In the genomic region with DNA sequence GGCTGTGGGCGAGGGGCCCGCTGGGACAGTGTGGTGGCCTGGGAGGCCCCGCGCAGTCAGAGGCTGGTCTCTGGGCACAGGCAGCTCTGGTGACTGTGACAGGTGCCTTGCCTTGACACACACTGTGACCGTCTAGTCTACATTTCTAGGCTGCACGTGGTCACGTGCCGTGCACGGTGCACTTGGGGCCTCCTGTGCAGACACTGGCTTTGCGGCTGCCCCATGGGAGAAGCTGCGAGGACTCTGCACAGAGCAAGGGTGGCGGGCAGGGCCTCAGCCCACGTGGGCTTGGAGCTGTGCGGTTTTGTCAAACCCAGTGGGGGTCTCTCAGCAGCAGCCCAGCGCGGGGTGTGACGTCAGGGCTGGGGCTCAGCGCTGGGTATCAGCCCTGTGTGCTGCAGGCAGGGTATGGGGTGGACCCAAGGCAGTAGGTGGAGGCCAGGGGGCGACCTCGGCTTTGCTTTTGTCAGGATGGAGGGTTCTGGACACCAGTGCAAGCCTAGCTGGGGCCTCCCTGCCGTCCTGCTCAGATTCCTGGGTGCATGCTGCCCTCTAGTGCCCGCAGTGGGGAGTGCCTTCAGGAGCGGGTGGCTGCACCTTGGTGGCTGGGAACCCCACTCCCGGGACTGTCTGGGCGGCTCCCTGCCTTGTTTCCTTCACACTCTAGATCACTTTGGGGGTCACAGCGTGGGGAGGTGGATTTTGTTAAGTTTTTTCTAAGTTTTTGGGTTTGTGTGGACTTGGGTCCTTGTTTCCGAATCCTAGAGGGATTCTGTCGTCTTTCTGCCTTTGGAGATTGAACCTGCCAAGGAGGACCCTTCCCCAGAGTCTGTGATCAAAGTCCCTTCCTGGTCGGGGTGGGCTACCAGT, we compare ENCODE assay signal across 8 cellular contexts.
DNase-seq lines count a peak whose midpoint lies in the region; ATAC-seq lines count a peak whose summit lies in the region.

No MANE protein-coding gene starts in this region.

- no peaks in the 10 kb centered on the region for H3K27me3 ChIP-seq in CD8-positive, alpha-beta memory T cell (ENCODE audit: insufficient read depth, low read length, poor library complexity, severe bottlenecking)

- POLR2A ChIA-PET in CD8-positive, alpha-beta memory T cell (lab: Charles Lee), result interaction anchor here (0.5 to 1.3 kb wide), 3 partner anchors 114 to 473 kb away, joined by 3 to 4 read pairs (median 4); no protein-coding TSS in a partner anchor

- no peak for ATAC-seq in GM18873 (IDR thresholded peaks at IDR 0.05; ENCODE audit: low FRiP score, unreplicated experiment)

- peak; percentile 64 to 83 (median 74) for DNase-seq in CD8-positive, alpha-beta memory T cell
- peak; percentile 50 for DNase-seq in GOT3 (lab: John Stamatoyannopoulos, UW)
- DNase-seq in NCI-H2227 treated with DMSO at 0.1 percent for 48 hours (lab: John Stamatoyannopoulos, UW), result peak; percentile 27
- peak; percentile 70 for DNase-seq in activated CD4-positive, alpha-beta T cell treated with anti-CD3 and anti-CD28 coated beads for 1 hour
- peak in 58 of 61 donors; percentile 12 to 86 (median 65) for DNase-seq in caudate nucleus (lab: John Stamatoyannopoulos, UW)
- DNase-seq in kidney glomerular epithelial cell (lab: John Stamatoyannopoulos, UW), result peak; percentile 66
- DNase-seq in stimulated activated CD4-positive, alpha-beta T cell treated with anti-CD3 and anti-CD28 coated beads, Interleukin-2, amount 100 ng/mL, for 24 hours, result peak; percentile 88 to 89

- H3K36me3 Mint-ChIP-seq in CD8-positive, alpha-beta memory T cell, result peaks cover 0 to 25% (median 3%) of the 10 kb centered on the region in 3 donors

- H3K27ac ChIP-seq in CD8-positive, alpha-beta memory T cell (ENCODE audit: low read depth, low read length), result no peak overlapping the region
- no peak overlapping the region for H3K27ac ChIP-seq in caudate nucleus (ENCODE audit: low read depth, low read length)

- no peaks in the 10 kb centered on the region for H3K4me1 ChIP-seq in CD8-positive, alpha-beta memory T cell (ENCODE audit: insufficient read depth, low read length)

- H3K36me3 ChIP-seq in CD8-positive, alpha-beta memory T cell (ENCODE audit: insufficient read depth, low read length), result peaks cover 6% of the 10 kb centered on the region

- H3K9me3 Mint-ChIP-seq in CD8-positive, alpha-beta memory T cell, result no peaks in the 10 kb centered on the region

- peaks cover 9 to 21% (median 13%) of the 10 kb centered on the region in 3 donors for H3K4me1 Mint-ChIP-seq in CD8-positive, alpha-beta memory T cell

- no peak overlapping the region for H3K4me3 ChIP-seq in CD8-positive, alpha-beta memory T cell (ENCODE audit: low read length)

- H3K27ac Mint-ChIP-seq in CD8-positive, alpha-beta memory T cell, result peak overlapping the region in 2 of 8 donors; percentile 14 to 61

- no peaks in the 10 kb centered on the region for H3K27me3 Mint-ChIP-seq in CD8-positive, alpha-beta memory T cell

- CTCF ChIA-PET in CD8-positive, alpha-beta memory T cell (lab: Charles Lee), result interaction anchor here (0.8 to 8.1 kb wide), 18 partner anchors 10 to 230 kb away, joined by 3 to 98 read pairs (median 5); a partner anchor contains a TSS

- no peaks in the 10 kb centered on the region for H3K9me3 ChIP-seq in CD8-positive, alpha-beta memory T cell (ENCODE audit: low read length)

- no peak overlapping the region for H3K4me3 Mint-ChIP-seq in CD8-positive, alpha-beta memory T cell

Comparison
In these comparisons a context has a peak if more than half of its experiments do, and no peak if none do; other contexts are left out.
1. DNase-seq: peak in every context shown above with its lines; median percentile 88 in stimulated activated CD4-positive, alpha-beta T cell treated with anti-CD3 and anti-CD28 coated beads, Interleukin-2, amount 100 ng/mL, for 24 hours; 74 in CD8-positive, alpha-beta memory T cell; 70 in activated CD4-positive, alpha-beta T cell treated with anti-CD3 and anti-CD28 coated beads for 1 hour; 66 in kidney glomerular epithelial cell; 65 in caudate nucleus; 50 in GOT3; 27 in NCI-H2227 treated with DMSO at 0.1 percent for 48 hours.